ENCODE assay signal across 8 cellular contexts in the genomic region with DNA sequence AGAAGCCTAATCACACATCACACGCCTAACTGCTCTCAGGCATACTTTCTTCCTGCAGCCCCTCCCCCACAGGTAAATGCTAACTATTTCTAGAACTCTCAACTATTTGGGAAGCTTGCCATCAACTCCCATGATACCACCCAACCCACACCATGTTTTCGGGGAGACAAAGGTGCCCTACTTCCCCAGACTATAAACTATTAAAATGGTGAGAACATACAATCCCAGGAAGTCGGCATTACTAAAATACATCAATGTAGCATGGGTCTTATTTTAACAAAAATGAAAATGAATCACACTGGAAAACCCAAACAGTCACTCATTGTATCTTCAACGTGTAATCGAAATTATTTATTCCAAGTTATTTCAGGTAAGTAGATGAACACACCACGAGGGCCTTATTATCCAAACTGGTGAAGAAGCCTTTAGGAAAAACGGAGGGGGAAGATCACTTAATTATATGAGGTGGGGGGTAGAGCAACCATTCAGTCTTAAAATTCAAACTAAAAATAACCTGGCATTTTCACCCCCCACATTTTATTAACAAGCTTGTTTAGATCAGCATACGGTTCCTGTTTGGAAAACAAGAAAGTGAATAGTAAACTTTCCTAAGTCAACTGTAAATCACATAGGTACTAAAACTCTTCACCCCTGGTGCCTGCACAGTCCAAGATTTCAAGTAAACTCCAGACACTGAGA. TPM values are rescaled to one million over a fixed set of nuclear protein-coding genes. Genes with fewer than 3 reads are reported as not detected.
DNase-seq lines count a peak whose midpoint lies in the region; ATAC-seq and TF ChIP-seq lines count a peak whose summit lies in the region.

No MANE protein-coding gene starts in this region.

- H3K27me3 ChIP-seq in right lobe of liver (no peaks in the 10 kb centered on the region), testis (no peaks in the 10 kb centered on the region)

- H3K4me3 ChIP-seq in right lobe of liver (peak overlapping the region; percentile 62 to 77 (median 75)), testis (peak overlapping the region; percentile 87 to 91)

- 8% methylated on average over 8 of the region's 8 CpGs for WGBS in right lobe of liver (ENCODE audit: insufficient coverage, low coverage, low lambda C conversion rate, missing lambda C conversion rate)
- 5% methylated on average over 8 of the region's 8 CpGs for WGBS in testis, 2 donors

- no peaks in the 10 kb centered on the region for H3K36me3 ChIP-seq in right lobe of liver
- H3K36me3 ChIP-seq in testis (ENCODE audit: low read depth, missing control alignments), result no peaks in the 10 kb centered on the region

- H3K9me3 ChIP-seq in right lobe of liver, result no peaks in the 10 kb centered on the region
- H3K9me3 ChIP-seq in testis, result no peaks in the 10 kb centered on the region

- peak overlapping the region; percentile 86 to 95 (median 93) for H3K27ac ChIP-seq in right lobe of liver
- H3K27ac ChIP-seq in testis, result peak overlapping the region in 1 of 2 donors; percentile 98

- in situ Hi-C loops in T47D (cut with HindIII; ENCODE audit: low pct_unique_long_range_greater_than_20kb, low sequenced_read_pairs), result no loop called here

- intact Hi-C loops in right lobe of liver (cut with DNase I), result loop anchor here in 1 of 2 donors (5.0 kb wide), 1 partner anchor 162 kb away; no protein-coding TSS in a partner anchor
- intact Hi-C loops in testis (cut with DNase I; ENCODE audit: low total_unique reads), result no loop called here

- ATAC-seq in right lobe of liver (peak in 1 of 4 donors; percentile 5), HG03439 (IDR thresholded peaks at IDR 0.05; ENCODE audit: unreplicated experiment) (no peak), HG02623 (IDR thresholded peaks at IDR 0.05; ENCODE audit: unreplicated experiment) (no peak)

- peaks cover 0 to 17% (median 5%) of the 10 kb centered on the region in 4 donors for H3K4me1 ChIP-seq in right lobe of liver
- peaks cover 26% of the 10 kb centered on the region for H3K4me1 ChIP-seq in testis

- TF ChIP-seq CTCF in right lobe of liver (IDR thresholded peaks at IDR 0.05) (no peak), testis (IDR thresholded peaks at IDR 0.05) (no peak)

- peak; percentile 11 for DNase-seq in activated naive CD4-positive, alpha-beta T cell treated with Interleukin-2 at 50 U/mL for 16 hours
- DNase-seq in activated naive CD4-positive, alpha-beta T cell (lab: John Stamatoyannopoulos, UW), result no peak
- DNase-seq in NOMO-1 treated with DMSO at 0.1 percent for 48 hours (lab: John Stamatoyannopoulos, UW; ENCODE audit: unreplicated experiment) (peak; percentile 56), T47D (ENCODE audit: low read depth in 1 of 2, low spot score in 1 of 2) (peak; percentile 75 to 87), right lobe of liver (no peak), testis (peak; percentile 37)

- TF ChIP-seq POLR2A in right lobe of liver (IDR thresholded peaks at IDR 0.05) (no peak), testis (IDR thresholded peaks at IDR 0.05) (no peak)

RNA-seq across cellular contexts. Expression of a gene that starts 1.9 kb away (rescaled TPM):
- 10 to 100 TPM; 32.6 to 80.6 (median 56.2) TPM for total RNA-seq in right lobe of liver
- 10 to 100 TPM; 59.8 to 67.6 TPM for total RNA-seq in testis
- polyA plus RNA-seq in testis (ENCODE audit: insufficient read depth, low read depth, low replicate concordance), result 44.2 TPM

Comparison
In these comparisons a context has a peak if more than half of its experiments do, and no peak if none do; other contexts are left out.
1. DNase-seq: peak in activated naive CD4-positive, alpha-beta T cell treated with Interleukin-2 at 50 U/mL for 16 hours (single experiment), NOMO-1 treated with DMSO at 0.1 percent for 48 hours (single experiment), T47D (2 of 2) and testis (single experiment); none in activated naive CD4-positive, alpha-beta T cell (0 of 4) and right lobe of liver (0 of 3).